In genomic region chr10:50387736-50388081, GRCh38 we compare ENCODE assay signal across 13 cellular contexts.
DNase-seq lines count a peak whose midpoint lies in the region; ATAC-seq, FAIRE-seq and TF ChIP-seq lines count a peak whose summit lies in the region.
"Had no signal": no experiment of that assay in that cellular context is flagged by ENCODE, and none has a peak within 500 bp of the region (broad histone marks: within the 10 kb centered on the region; RNA-seq: fewer than 3 reads in every experiment).

No MANE protein-coding gene starts in this region.

- no peak for DNase-seq in GM12878 (ENCODE audit: low read depth, low spot score)
- no peak for DNase-seq in T1000 (lab: John Stamatoyannopoulos, UW)
- DNase-seq in activated T-cell treated with anti-CD3 and anti-CD28 coated beads, Interleukin-2, amount 50 U/mL, for 4 hours, result no peak
- DNase-seq in NCI-H1694 (lab: John Stamatoyannopoulos, UW), result no peak
- no peak for DNase-seq in activated gamma-delta T cell (lab: John Stamatoyannopoulos, UW)
- DNase-seq: NCI-H1092, NCI-H510A treated with DMSO at 0.1 percent for 48 hours, psoas muscle, SIG-M5 had no signal

- no peak overlapping the region for H3K4me3 ChIP-seq in GM12878
- H3K4me3 ChIP-seq: psoas muscle had no signal

- in situ Hi-C loops in GM12878 (cut with MboI), result no loop called here

- peaks cover 27% of the 10 kb centered on the region for H3K4me1 Mint-ChIP-seq in activated T-cell treated with anti-CD3 and anti-CD28 coated beads, Interleukin-2, amount 50 U/mL, for 4 hours (ENCODE audit: low read depth)

- H3K4me3 Mint-ChIP-seq in activated T-cell treated with anti-CD3 and anti-CD28 coated beads, Interleukin-2, amount 50 U/mL, for 4 hours, result no peak overlapping the region

- no peak overlapping the region for H2AFZ ChIP-seq in GM12878 (ENCODE audit: control insufficient read depth, low read depth, low read length)

- TF ChIP-seq RAD21 in GM12878 (IDR thresholded peaks at IDR 0.05; ENCODE audit: insufficient read depth, low read depth, low read length), result no peak

- TF ChIP-seq CTCF in GM12878 (IDR thresholded peaks at IDR 0.05 in 2 of 3, conservative IDR thresholded peaks at IDR 0.05 in 1 of 3; ENCODE audit: control insufficient read depth in 2 of 3, extremely low read depth in 1 of 3, insufficient read depth in 1 of 3, low read depth in 3 of 3, low read length in 3 of 3), result no peak

- 58% methylated on average over 2 of the region's 2 CpGs for WGBS in GM12878 (ENCODE audit: insufficient coverage, insufficient replicate concordance, low lambda C conversion rate, missing lambda C conversion rate)

- peaks cover 29% of the 10 kb centered on the region for H3K4me1 ChIP-seq in GM12878 (ENCODE audit: control insufficient read depth, insufficient read depth, low read length)

- CTCF ChIA-PET in GM12878 (lab: Yijun Ruan, JAX), result interaction anchor here (0.6 to 4.2 kb wide), 8 partner anchors 8 to 166 kb away, joined by 3 to 27 read pairs (median 6); no protein-coding TSS in a partner anchor

- TF ChIP-seq POLR2A in GM12878 (IDR thresholded peaks at IDR 0.05; ENCODE audit: low read depth, low read length), result no peak

- H3K9me3 ChIP-seq in GM12878 (replicated peaks; ENCODE audit: control insufficient read depth, insufficient read depth, low read length), result no peaks in the 10 kb centered on the region
- H3K9me3 ChIP-seq: psoas muscle had no signal

- no peaks in the 10 kb centered on the region for H3K27me3 Mint-ChIP-seq in activated T-cell treated with anti-CD3 and anti-CD28 coated beads, Interleukin-2, amount 50 U/mL, for 4 hours (ENCODE audit: low read depth)

- H3K36me3 Mint-ChIP-seq in activated T-cell treated with anti-CD3 and anti-CD28 coated beads, Interleukin-2, amount 50 U/mL, for 4 hours (ENCODE audit: insufficient read depth), result peaks cover 14% of the 10 kb centered on the region

- RAD21 ChIA-PET in GM12878 (lab: Charles Lee; ENCODE audit: unreplicated experiment), result interaction anchor here (0.6 to 2.1 kb wide), 6 partner anchors 10 to 235 kb away, joined by 3 to 8 read pairs (median 5); no protein-coding TSS in a partner anchor

- BruUV-seq in GM12878 (replicated peaks; lab: Mats Ljungman, UMichigan), result no TSS peak

- TF ChIP-seq EP300 in GM12878 (IDR thresholded peaks at IDR 0.05; ENCODE audit: borderline replicate concordance in 1 of 2, control insufficient read depth in 1 of 2, low read depth in 2 of 2, low read length in 2 of 2), result no peak

- peaks cover 2% of the 10 kb centered on the region for H3K9me3 Mint-ChIP-seq in activated T-cell treated with anti-CD3 and anti-CD28 coated beads, Interleukin-2, amount 50 U/mL, for 4 hours

- H3K27ac ChIP-seq in GM12878 (ENCODE audit: control insufficient read depth, insufficient read depth), result peak overlapping the region; percentile 35
- H3K27ac ChIP-seq: psoas muscle had no signal

- H3K79me2 ChIP-seq in GM12878 (ENCODE audit: control insufficient read depth, insufficient read depth, low read length), result peaks cover 82% of the 10 kb centered on the region

- H3K4me2 ChIP-seq in GM12878 (ENCODE audit: control insufficient read depth, insufficient read depth), result peak overlapping the region; percentile 56; the same call in 1 of the 2 replicates

- H4K20me1 ChIP-seq in GM12878 (ENCODE audit: control insufficient read depth, insufficient read depth), result no peaks in the 10 kb centered on the region

- H3K9ac ChIP-seq in GM12878 (ENCODE audit: control insufficient read depth, insufficient read depth, low read length), result no peak overlapping the region

- no peaks in the 10 kb centered on the region for H3K27me3 ChIP-seq in GM12878 (replicated peaks in 1 of 2; ENCODE audit: control insufficient read depth in 2 of 2, insufficient read depth in 2 of 2, low read length in 1 of 2)

- H3K36me3 ChIP-seq in GM12878 (ENCODE audit: control insufficient read depth in 2 of 2, insufficient read depth in 2 of 2, low read length in 1 of 2), result 0 out of 4 replicates have a peak, but pooled peaks cover 0 to 3% of the 10 kb centered on the region in 2 experiments

- intact Hi-C loops in GM12878 (cut with micrococcal nuclease; ENCODE audit: unreplicated experiment), result no loop called here

- peak; percentile 56 for FAIRE-seq in GM12878 (lab: Jason Lieb, UNC)

- peak; percentile 63 for ATAC-seq in GM18867 (IDR thresholded peaks at IDR 0.05; ENCODE audit: unreplicated experiment)
- ATAC-seq in GM21423 (IDR thresholded peaks at IDR 0.05; ENCODE audit: unreplicated experiment), result peak; percentile 46
- ATAC-seq in HG03064 (IDR thresholded peaks at IDR 0.05; ENCODE audit: low read depth, unreplicated experiment), result peak; percentile 50
- ATAC-seq in GM12878, result peak; percentile 81
- no peak for ATAC-seq in activated T-cell treated with anti-CD3 and anti-CD28 coated beads, Interleukin-2, amount 50 U/mL, for 4 hours
- ATAC-seq: activated CD4-positive, CD25-positive, alpha-beta regulatory T cell treated with anti-CD3 and anti-CD28 coated beads, Interleukin-2, amount 50 U/mL, for 24 hours; psoas muscle had no signal

- POLR2A ChIA-PET in GM12878 (lab: Charles Lee), result interaction anchor here (3.9 kb wide), 1 partner anchor 9 kb away, joined by 30 read pairs; no protein-coding TSS in a partner anchor

- SMC1A ChIA-PET in GM12878 (lab: Charles Lee; ENCODE audit: uncharacterized antibody, unreplicated experiment), result interaction anchor here (0.6 to 5.0 kb wide), 12 partner anchors 9 to 120 kb away, joined by 3 to 30 read pairs (median 8); no protein-coding TSS in a partner anchor

TF ChIP-seq in GM12878, 131 proteins besides CTCF, POLR2A, EP300 and RAD21 (continues in another document):
- TF ChIP-seq, protein P1, sequence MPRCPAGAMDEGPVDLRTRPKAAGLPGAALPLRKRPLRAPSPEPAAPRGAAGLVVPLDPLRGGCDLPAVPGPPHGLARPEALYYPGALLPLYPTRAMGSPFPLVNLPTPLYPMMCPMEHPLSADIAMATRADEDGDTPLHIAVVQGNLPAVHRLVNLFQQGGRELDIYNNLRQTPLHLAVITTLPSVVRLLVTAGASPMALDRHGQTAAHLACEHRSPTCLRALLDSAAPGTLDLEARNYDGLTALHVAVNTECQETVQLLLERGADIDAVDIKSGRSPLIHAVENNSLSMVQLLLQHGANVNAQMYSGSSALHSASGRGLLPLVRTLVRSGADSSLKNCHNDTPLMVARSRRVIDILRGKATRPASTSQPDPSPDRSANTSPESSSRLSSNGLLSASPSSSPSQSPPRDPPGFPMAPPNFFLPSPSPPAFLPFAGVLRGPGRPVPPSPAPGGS (IDR thresholded peaks at IDR 0.05; ENCODE audit: borderline replicate concordance, insufficient read depth, low read depth, low read length, poor library complexity, severe bottlenecking), result no peak
- TF ChIP-seq, protein P2, sequence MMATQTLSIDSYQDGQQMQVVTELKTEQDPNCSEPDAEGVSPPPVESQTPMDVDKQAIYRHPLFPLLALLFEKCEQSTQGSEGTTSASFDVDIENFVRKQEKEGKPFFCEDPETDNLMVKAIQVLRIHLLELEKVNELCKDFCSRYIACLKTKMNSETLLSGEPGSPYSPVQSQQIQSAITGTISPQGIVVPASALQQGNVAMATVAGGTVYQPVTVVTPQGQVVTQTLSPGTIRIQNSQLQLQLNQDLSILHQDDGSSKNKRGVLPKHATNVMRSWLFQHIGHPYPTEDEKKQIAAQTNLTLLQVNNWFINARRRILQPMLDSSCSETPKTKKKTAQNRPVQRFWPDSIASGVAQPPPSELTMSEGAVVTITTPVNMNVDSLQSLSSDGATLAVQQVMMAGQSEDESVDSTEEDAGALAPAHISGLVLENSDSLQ (IDR thresholded peaks at IDR 0.05), result peak; percentile 76
- TF ChIP-seq BACH1 (IDR thresholded peaks at IDR 0.05; ENCODE audit: borderline replicate concordance) (no peak), NBN (IDR thresholded peaks at IDR 0.05) (no peak), GABPA (IDR thresholded peaks at IDR 0.05; ENCODE audit: low read depth) (0 out of 2 replicates have a peak, but pooled peaks have one; percentile 21), MEF2A (IDR thresholded peaks at IDR 0.05; ENCODE audit: insufficient read depth, low read depth, low read length) (0 out of 2 replicates have a peak, but pooled peaks have one; percentile 19), ESRRA (IDR thresholded peaks at IDR 0.05; ENCODE audit: low read length) (no peak), CREB1 (IDR thresholded peaks at IDR 0.05; ENCODE audit: low read depth) (peak; percentile 27; the same call in 1 of the 2 replicates), ZNF687 (IDR thresholded peaks at IDR 0.05) (no peak), RUNX3 (IDR thresholded peaks at IDR 0.05; ENCODE audit: low read length) (peak; percentile 56; the same call in 1 of the 2 replicates), RAD51 (IDR thresholded peaks at IDR 0.05) (no peak), SUPT20H (IDR thresholded peaks at IDR 0.05; ENCODE audit: borderline replicate concordance, control insufficient read depth, low read depth, low read length) (no peak)

Comparison
In these comparisons a context has a peak if more than half of its experiments do, and no peak if none do; other contexts are left out.
1. ATAC-seq: peak in GM18867 (single experiment), GM21423 (single experiment), HG03064 (single experiment) and GM12878 (single experiment); none in activated T-cell treated with anti-CD3 and anti-CD28 coated beads, Interleukin-2, amount 50 U/mL, for 4 hours (0 of 2).